19 cellular contexts compared by ENCODE assay signal in genomic region chr1:205453466-205453865, GRCh38. TPM values are rescaled to one million over a fixed set of nuclear protein-coding genes. Genes with fewer than 3 reads are reported as not detected.
DNase-seq lines count a peak whose midpoint lies in the region; ATAC-seq and TF ChIP-seq lines count a peak whose summit lies in the region.
"Had no signal": no experiment of that assay in that cellular context is flagged by ENCODE, and none has a peak within 500 bp of the region (broad histone marks: within the 10 kb centered on the region; RNA-seq: fewer than 3 reads in every experiment).

No MANE protein-coding gene starts in this region.

- no peak overlapping the region for H3K27ac ChIP-seq in HEK293 (ENCODE audit: extremely low read depth, low read depth, low read length)
- H3K27ac ChIP-seq in ectodermal cell (ENCODE audit: insufficient read depth, low read depth, low read length, poor library complexity, severe bottlenecking): no peak overlapping the region
- peak overlapping the region; percentile 87 for H3K27ac ChIP-seq in neural progenitor cell
- no peak overlapping the region for H3K27ac ChIP-seq in foreskin keratinocyte
- no peak overlapping the region for H3K27ac ChIP-seq in A673 (ENCODE audit: low read depth, low read length, poor library complexity, severe bottlenecking)
- H3K27ac ChIP-seq: A549 had no signal

- no peak for TF ChIP-seq CTCF in HEK293 (tag by site-specific recombination; IDR thresholded peaks at IDR 0.05)
- TF ChIP-seq CTCF in neural progenitor cell (IDR thresholded peaks at IDR 0.05): no peak
- TF ChIP-seq CTCF in foreskin keratinocyte (conservative IDR thresholded peaks at IDR 0.05): no peak
- no peak for TF ChIP-seq CTCF in A673 (conservative IDR thresholded peaks at IDR 0.05; ENCODE audit: low read depth, low read length)

- BruUV-seq in A673 (replicated peaks; lab: Mats Ljungman, UMichigan): no TSS peak

- peak overlapping the region; percentile 95 for H3K4me3 Mint-ChIP-seq in neural progenitor cell

- H3K4me1 ChIP-seq in HEK293 (ENCODE audit: control insufficient read depth, insufficient read depth, low read length) (no peaks in the 10 kb centered on the region; the same call in 1 of the 2 replicates), ectodermal cell (ENCODE audit: control insufficient read depth, insufficient read depth, low read length) (peaks cover 63% of the 10 kb centered on the region), neural progenitor cell (peaks cover 70% of the 10 kb centered on the region), foreskin keratinocyte (peaks cover 15% of the 10 kb centered on the region), A673 (ENCODE audit: insufficient read depth, low read length, poor library complexity, severe bottlenecking) (peaks cover 42% of the 10 kb centered on the region)
- H3K4me1 ChIP-seq: BE2C had no signal

- intact Hi-C loops in A673 (cut with micrococcal nuclease; ENCODE audit: unreplicated experiment): no loop called here

- peaks cover 91% of the 10 kb centered on the region for H3F3A ChIP-seq in neural progenitor cell (ENCODE audit: low read depth)

- peaks cover 50% of the 10 kb centered on the region for H3K79me2 ChIP-seq in neural progenitor cell (ENCODE audit: low read depth)

- in situ Hi-C loops in G401 (cut with HindIII; ENCODE audit: low sequenced_read_pairs): no loop called here

- no peak overlapping the region for H3K9ac ChIP-seq in neural progenitor cell

- peaks cover 5% of the 10 kb centered on the region for H3K36me3 Mint-ChIP-seq in neural progenitor cell

- peak overlapping the region; percentile 86 for H3K4me2 ChIP-seq in neural progenitor cell
- H3K4me2 ChIP-seq: A549 had no signal

- ATAC-seq in foreskin keratinocyte (no peak), HG03280 (IDR thresholded peaks at IDR 0.05; ENCODE audit: unreplicated experiment) (no peak)
- ATAC-seq: A549, Panc1, SK-N-SH treated with all-trans-retinoic acid at 6 μM for 48 hours had no signal

- POLR2A ChIA-PET in HEK293 (lab: Yijun Ruan, JAX): no interaction called here
- POLR2A ChIA-PET in A673 (lab: Charles Lee; ENCODE audit: low non-redundant PET): no interaction called here

- peaks cover 13% of the 10 kb centered on the region for H3K27me3 Mint-ChIP-seq in neural progenitor cell (ENCODE audit: insufficient read depth, low read depth)

- H3K4me1 Mint-ChIP-seq in neural progenitor cell: peaks cover 67% of the 10 kb centered on the region

- WGBS in ectodermal cell, 2 experiments: 71 to 90% methylated on average over 3 of the region's 3 CpGs

- H3K27me3 ChIP-seq in ectodermal cell (ENCODE audit: control insufficient read depth, insufficient read depth, low read length, poor library complexity, severe bottlenecking) (peaks cover 24% of the 10 kb centered on the region), neural progenitor cell (no peaks in the 10 kb centered on the region), foreskin keratinocyte (peaks cover 39% of the 10 kb centered on the region), A673 (replicated peaks; ENCODE audit: insufficient read depth, low read depth, low read length, poor library complexity) (peaks cover 43% of the 10 kb centered on the region)

- H3K36me3 ChIP-seq in HEK293 (ENCODE audit: control insufficient read depth in 2 of 2, insufficient read depth in 1 of 2, low read length in 2 of 2): no peaks in the 10 kb centered on the region
- H3K36me3 ChIP-seq in ectodermal cell (ENCODE audit: control insufficient read depth, insufficient read depth, low read length): no peaks in the 10 kb centered on the region
- no peaks in the 10 kb centered on the region for H3K36me3 ChIP-seq in neural progenitor cell
- H3K36me3 ChIP-seq in A673 (ENCODE audit: insufficient read depth, low read length, poor library complexity, severe bottlenecking): no peaks in the 10 kb centered on the region
- H3K36me3 ChIP-seq: BE2C had no signal

- H2AFZ ChIP-seq in neural progenitor cell (replicated peaks): no peak overlapping the region

- H3K27ac Mint-ChIP-seq in neural progenitor cell: peak overlapping the region; percentile 13

- no peaks in the 10 kb centered on the region for H3K9me3 Mint-ChIP-seq in neural progenitor cell

- CTCF ChIA-PET in HEK293 (lab: Yijun Ruan, JAX) (interaction anchor here (0.6 to 1.8 kb wide), 6 partner anchors 11 to 182 kb away, joined by 3 to 7 read pairs (median 4); no protein-coding TSS in a partner anchor), A673 (lab: Charles Lee) (interaction anchor here (0.6 kb wide), 1 partner anchor 1266 kb away, joined by 3 read pairs; no protein-coding TSS in a partner anchor)

- DNase-seq in G401 (ENCODE audit: low spot score) (peak; percentile 49), neural progenitor cell (ENCODE audit: low spot score) (no peak), foreskin keratinocyte (no peak), A673 (ENCODE audit: low spot score) (no peak)
- DNase-seq: BE2C; DND-41; HCEC 1CT; Kasumi-1; NCI-H1417 treated with DMSO at 0.1 percent for 48 hours; NCI-H187; NCI-H2107; NK-92 treated with Interleukin-12 subunit alpha and Interleukin-12 subunit beta, amount 100 ng/mL, for 24 hours had no signal

- H4K20me1 ChIP-seq in neural progenitor cell (ENCODE audit: low read depth): peaks cover 72% of the 10 kb centered on the region

- H3K9me3 ChIP-seq in HEK293 (ENCODE audit: control insufficient read depth, insufficient read depth, low read depth, low read length): no peaks in the 10 kb centered on the region
- no peaks in the 10 kb centered on the region for H3K9me3 ChIP-seq in ectodermal cell (ENCODE audit: control insufficient read depth, low read length)
- no peaks in the 10 kb centered on the region for H3K9me3 ChIP-seq in neural progenitor cell (ENCODE audit: low read depth)
- H3K9me3 ChIP-seq in A673 (ENCODE audit: low read depth, low read length, poor library complexity, severe bottlenecking): no peaks in the 10 kb centered on the region
- H3K9me3 ChIP-seq: A549, BE2C had no signal

- H3K4me3 ChIP-seq in HEK293 (ENCODE audit: low read depth, low read length) (no peak overlapping the region), ectodermal cell (ENCODE audit: insufficient read depth, low read depth, low read length) (peak overlapping the region; percentile 11), neural progenitor cell (peak overlapping the region; percentile 85), A673 (ENCODE audit: low read depth, low read length, poor library complexity, severe bottlenecking) (no peak overlapping the region)
- H3K4me3 ChIP-seq: A549 had no signal

TF ChIP-seq in HEK293, 187 proteins besides CTCF, POLR2A, EP300 and RAD21:
- TF ChIP-seq ZNF623 (tag by site-specific recombination; IDR thresholded peaks at IDR 0.05): no peak
- peak; percentile 88 for TF ChIP-seq GLIS1 (tag by site-specific recombination; IDR thresholded peaks at IDR 0.05)

RNA-seq across cellular contexts. Expression of gene BLACAT1, which starts 2.4 kb away (rescaled TPM):
- total RNA-seq in G401 (2014; rRNA removed; shearing (Covaris generic)): 1.7 and 1.8 TPM in 2 replicates
- 16.6 TPM for polyA plus RNA-seq in ectodermal cell (2013, experiment 1 of 4)
- polyA plus RNA-seq in ectodermal cell (2013, experiment 2 of 4): 19.7 TPM
- 8.4 TPM for polyA plus RNA-seq in ectodermal cell (2013, experiment 3 of 4)
- polyA plus RNA-seq in ectodermal cell (2013, experiment 4 of 4): 9.3 TPM
- total RNA-seq in neural progenitor cell (ENCODE audit: low replicate concordance): 13.9 and 25.7 TPM in 2 replicates
- 1.7 and 2.4 TPM in 2 replicates for total RNA-seq in foreskin keratinocyte
- polyA plus RNA-seq in foreskin keratinocyte: 0.82 and 1.0 TPM in 2 replicates
- 0.45 and 2.0 TPM in 2 replicates for total RNA-seq in A673 (2021)
- total RNA-seq: NCI-H460 had no signal

RNA-seq across cellular contexts. Expression of gene LEMD1, which starts 31.6 kb away (rescaled TPM):
- 13.2 and 15.0 TPM in 2 replicates for total RNA-seq in G401 (2014; rRNA removed; shearing (Covaris generic))
- 30.6 TPM for polyA plus RNA-seq in ectodermal cell (2013, experiment 1 of 4)
- 29.1 TPM for polyA plus RNA-seq in ectodermal cell (2013, experiment 2 of 4)
- polyA plus RNA-seq in ectodermal cell (2013, experiment 3 of 4): 15.1 TPM
- polyA plus RNA-seq in ectodermal cell (2013, experiment 4 of 4): 21.4 TPM
- 15.0 and 79.0 TPM in 2 replicates for total RNA-seq in neural progenitor cell (ENCODE audit: low replicate concordance)
- 1.8 and 2.8 TPM in 2 replicates for total RNA-seq in foreskin keratinocyte
- polyA plus RNA-seq in foreskin keratinocyte: 0.68 and 0.69 TPM in 2 replicates
- total RNA-seq in A673 (2021): 1.5 and 3.4 TPM in 2 replicates
- total RNA-seq: NCI-H460 had no signal

RNA-seq across cellular contexts. Expression of gene CDK18, which starts 51.0 kb away (rescaled TPM):
- total RNA-seq in G401 (2014; rRNA removed; shearing (Covaris generic)): 4.0 and 6.6 TPM in 2 replicates
- polyA plus RNA-seq in ectodermal cell (2013, experiment 1 of 4): 37.4 TPM
- 34.2 TPM for polyA plus RNA-seq in ectodermal cell (2013, experiment 2 of 4)
- polyA plus RNA-seq in ectodermal cell (2013, experiment 3 of 4): 26.0 TPM
- polyA plus RNA-seq in ectodermal cell (2013, experiment 4 of 4): 31.5 TPM
- total RNA-seq in neural progenitor cell (ENCODE audit: low replicate concordance) (14.1 and 25.5 TPM in 2 replicates), foreskin keratinocyte (13.5 and 14.2 TPM in 2 replicates), A673 (2021) (9.2 and 29.3 TPM in 2 replicates)
- polyA plus RNA-seq in foreskin keratinocyte: 13.4 and 13.7 TPM in 2 replicates

Comparison
In these comparisons a context has a peak if more than half of its experiments do, and no peak if none do; other contexts are left out.
1. H3K4me3 ChIP-seq: peak in ectodermal cell (single experiment) and neural progenitor cell (single experiment); none in HEK293 (single experiment) and A673 (single experiment).